25 cellular contexts compared by ENCODE assay signal in genomic region chr5:32773944-32774343, GRCh38.
"Had no signal": no experiment of that assay in that cellular context is flagged by ENCODE, and none has a peak within 500 bp of the region (broad histone marks: within the 10 kb centered on the region; RNA-seq: fewer than 3 reads in every experiment).

No MANE protein-coding gene starts in this region.

- H3K4me3 ChIP-seq: dorsolateral prefrontal cortex, esophagus squamous epithelium, heart right ventricle, left lung, lung, neural progenitor cell, ovary, tibial artery, upper lobe of left lung, uterus had no signal

- DNase-seq: cortex of kidney; dorsolateral prefrontal cortex; effector CD8-positive, alpha-beta T cell; esophagus squamous epithelium; heart right ventricle; hypothalamus; islet precursor cell; left lung; mesenchymal stem cell; midbrain; nucleus accumbens; ovary; right cardiac atrium; stimulated activated CD4-positive, alpha-beta T cell treated with anti-CD3 and anti-CD28 coated beads, Interleukin-4, amount 100 ng/mL, for 1 hour; stimulated activated CD8-positive, alpha-beta memory T cell treated with anti-CD3 and anti-CD28 coated beads, Interleukin-4, amount 100 ng/mL, for 48 hours; stimulated activated naive CD8-positive, alpha-beta T cell treated with anti-CD3 and anti-CD28 coated beads, Interleukin-15, Interleukin-2, amounts not matched to agents 100 U/mL and 50 U/mL, for 24 hours; tibial artery; upper lobe of left lung; uterus had no signal

- H2AFZ ChIP-seq: neural progenitor cell had no signal

- H3K4me1 ChIP-seq: esophagus squamous epithelium, left lung, neural progenitor cell, uterus had no signal

- H3K27ac ChIP-seq: dorsolateral prefrontal cortex, epithelial cell of prostate, esophagus squamous epithelium, heart right ventricle, left lung, neural progenitor cell, ovary, upper lobe of left lung, uterus had no signal

- H3K27me3 ChIP-seq: esophagus squamous epithelium, heart right ventricle, left lung, neural progenitor cell, ovary, tibial artery, upper lobe of left lung, uterus had no signal

- H3K36me3 ChIP-seq: left lung, neural progenitor cell, ovary, tibial artery, upper lobe of left lung, uterus had no signal

- ATAC-seq: left lung; natural killer cell treated with Interleukin-12 subunit alpha and Interleukin-12 subunit beta and Interleukin-15 and Interleukin-18, amount 100 ng/mL, for 72 hours; stimulated activated effector memory CD8-positive, alpha-beta T cell treated with anti-CD3 and anti-CD28 coated beads, Interleukin-12 subunit alpha, Interleukin-12 subunit beta, amount 100 ng/mL, for 72 hours; stimulated activated naive CD8-positive, alpha-beta T cell treated with anti-CD3 and anti-CD28 coated beads, Interleukin-15, Interleukin-2, amounts not matched to agents 100 U/mL and 50 U/mL, for 24 hours had no signal

- FAIRE-seq: frontal cortex had no signal
